In the genomic region with DNA sequence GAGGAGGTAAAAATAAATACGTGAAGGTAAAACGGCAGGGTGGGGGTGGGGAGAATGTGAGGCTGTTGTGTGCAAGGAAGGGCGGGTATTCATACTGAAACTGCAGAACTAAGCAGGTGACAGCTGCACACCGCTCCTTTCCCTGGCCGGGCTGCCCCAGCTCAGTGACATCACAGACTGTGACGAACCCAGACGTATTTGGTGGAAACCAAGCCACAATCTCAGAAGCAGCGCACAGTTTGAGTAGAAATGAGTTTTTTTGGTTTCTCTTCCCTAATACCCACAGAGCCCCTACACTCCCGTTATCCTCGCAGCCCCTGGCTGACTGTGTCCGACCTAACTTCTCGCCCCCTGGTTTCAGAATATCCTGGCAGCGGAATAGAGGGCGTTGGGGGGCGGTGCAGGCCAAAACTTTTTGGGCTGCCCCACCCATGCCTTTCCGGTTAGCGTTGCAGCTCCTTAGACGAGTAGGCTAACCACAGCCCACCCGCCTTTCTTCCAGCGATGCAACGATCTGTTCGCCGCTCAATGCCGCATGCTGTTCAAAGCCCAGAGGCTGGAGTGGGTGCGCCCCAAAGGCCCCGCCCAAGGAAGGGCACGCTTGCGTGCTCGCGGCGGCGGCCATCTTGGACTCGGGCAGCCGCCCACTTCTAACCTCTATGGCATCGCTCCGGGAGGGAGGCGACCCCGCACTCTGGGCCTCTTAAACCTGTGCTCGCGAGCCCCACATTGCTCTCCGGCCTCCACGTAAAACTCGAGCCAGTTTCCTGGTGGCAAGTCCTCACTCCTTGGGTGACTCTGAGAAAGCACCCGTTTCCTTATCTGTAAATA, we compare ENCODE assay signal across 8 cellular contexts. TPM values are rescaled to one million over a fixed set of nuclear protein-coding genes. Genes with fewer than 3 reads are reported as not detected.
DNase-seq lines count a peak whose midpoint lies in the region; ATAC-seq and TF ChIP-seq lines count a peak whose summit lies in the region.

No MANE protein-coding gene starts in this region.

- peak overlapping the region; percentile 90 for H2AFZ ChIP-seq in mammary epithelial cell (ENCODE audit: low read depth, low read length)

- dilution Hi-C loops in mammary epithelial cell (cut with HindIII; ENCODE audit: low sequenced_read_pairs) = loop anchor here (5.0 kb wide), 1 partner anchor 44 kb away; no protein-coding TSS in a partner anchor

- H3K4me2 ChIP-seq in mammary epithelial cell (ENCODE audit: insufficient read depth, low read depth, low read length) = peak overlapping the region; percentile 88

- H3K36me3 ChIP-seq in A673 (ENCODE audit: insufficient read depth, low read length, poor library complexity, severe bottlenecking) (peaks cover 12% of the 10 kb centered on the region), mammary epithelial cell (ENCODE audit: insufficient read depth, low read length) (peaks cover 19% of the 10 kb centered on the region)

- 4% methylated on average over 42 of the region's 44 CpGs for WGBS in mammary epithelial cell (ENCODE audit: low coverage, missing lambda C conversion rate)

- no TSS peak for BruUV-seq in A673 (replicated peaks; lab: Mats Ljungman, UMichigan)
- no TSS peak for BruUV-seq in mammary epithelial cell (replicated peaks; lab: Mats Ljungman, UMichigan)

- H3K9ac ChIP-seq in mammary epithelial cell (ENCODE audit: insufficient read depth, low read length) = peak overlapping the region; percentile 76

- H3K27ac ChIP-seq in A673 (ENCODE audit: low read depth, low read length, poor library complexity, severe bottlenecking) = peak overlapping the region; percentile 75
- peak overlapping the region; percentile 75 for H3K27ac ChIP-seq in mammary epithelial cell (ENCODE audit: insufficient read depth, low read depth, low read length)

- intact Hi-C loops in A673 (cut with micrococcal nuclease; ENCODE audit: unreplicated experiment) (loop anchor here (10.0 kb wide), 1 partner anchor 146 kb away; a partner anchor contains a TSS), mammary epithelial cell (cut with micrococcal nuclease) (loop anchor here (1.0 to 10.0 kb wide), 2 partner anchors 14 to 296 kb away; a partner anchor contains a TSS)

- ATAC-seq in GM18867 (IDR thresholded peaks at IDR 0.05; ENCODE audit: unreplicated experiment) = peak; percentile 75
- peak; percentile 81 for ATAC-seq in HG03066 (IDR thresholded peaks at IDR 0.05; ENCODE audit: low read depth, unreplicated experiment)

- H3K27me3 ChIP-seq in A673 (replicated peaks; ENCODE audit: insufficient read depth, low read depth, low read length, poor library complexity) (no peaks in the 10 kb centered on the region), mammary epithelial cell (ENCODE audit: insufficient read depth, low read length) (no peaks in the 10 kb centered on the region)

- TF ChIP-seq CTCF in A673 (conservative IDR thresholded peaks at IDR 0.05; ENCODE audit: low read depth, low read length) (no peak), WI38 (IDR thresholded peaks at IDR 0.05; ENCODE audit: low read depth, low read length) (no peak), mammary epithelial cell (conservative IDR thresholded peaks at IDR 0.05 in 1 of 2, IDR thresholded peaks at IDR 0.05 in 1 of 2; ENCODE audit: extremely low read depth in 1 of 2, insufficient read depth in 1 of 2, low read depth in 1 of 2, low read length in 2 of 2) (no peak)

- CTCF ChIA-PET in A673 (lab: Charles Lee) (no interaction called here), mammary epithelial cell (lab: Charles Lee; ENCODE audit: low non-redundant PET) (no interaction called here)

- H3K4me1 ChIP-seq in A673 (ENCODE audit: insufficient read depth, low read length, poor library complexity, severe bottlenecking) (peaks cover 18% of the 10 kb centered on the region), mammary epithelial cell (ENCODE audit: insufficient read depth, low read length) (peaks cover 18% of the 10 kb centered on the region)

- in situ Hi-C loops in mammary epithelial cell (cut with MboI; ENCODE audit: low sequenced_read_pairs in 2 of 2) = loop anchor here in 1 of 2 donors (25.0 kb wide), 1 partner anchor 134 kb away; no protein-coding TSS in a partner anchor

- H3K4me3 ChIP-seq in A673 (ENCODE audit: low read depth, low read length, poor library complexity, severe bottlenecking) (peak overlapping the region; percentile 56), WI38 (ENCODE audit: low read depth, low read length) (peak overlapping the region; percentile 61), mammary epithelial cell (replicated peaks in 1 of 3; ENCODE audit: insufficient read depth in 1 of 3, low read depth in 2 of 3, low read length in 3 of 3) (peak overlapping the region; percentile 46 to 57 (median 48))

- peak; percentile 93 for DNase-seq in A673 (ENCODE audit: low spot score)
- peak; percentile 68 for DNase-seq in NCI-H2196 treated with DMSO at 0.1 percent for 48 hours (lab: John Stamatoyannopoulos, UW; ENCODE audit: unreplicated experiment)
- peak; percentile 59 for DNase-seq in mammary epithelial cell
- peak; percentile 82 for DNase-seq in inferior parietal cortex (ENCODE audit: extremely low spot score)
- peak; percentile 86 for DNase-seq in stimulated activated CD4-positive, alpha-beta T cell treated with anti-CD3 and anti-CD28 coated beads, Interleukin-12 subunit alpha, Interleukin-12 subunit beta, amount 100 ng/mL, for 4 hours

- no peaks in the 10 kb centered on the region for H4K20me1 ChIP-seq in mammary epithelial cell (ENCODE audit: insufficient read depth, low read length)

- H3K79me2 ChIP-seq in mammary epithelial cell (ENCODE audit: insufficient read depth, low read length) = peaks cover 17% of the 10 kb centered on the region

- POLR2A ChIA-PET in A673 (lab: Charles Lee; ENCODE audit: low non-redundant PET) = interaction anchor here (0.5 kb wide), 1 partner anchor 137 kb away, joined by 3 read pairs; no protein-coding TSS in a partner anchor

- H3K9me3 ChIP-seq in A673 (ENCODE audit: low read depth, low read length, poor library complexity, severe bottlenecking) (no peaks in the 10 kb centered on the region), mammary epithelial cell (replicated peaks; ENCODE audit: insufficient read depth, low read length) (no peaks in the 10 kb centered on the region)

RNA-seq across cellular contexts. Expression of a gene that starts 9.1 kb away (rescaled TPM):
- total RNA-seq in A673 (2021) (26.4 and 27.1 TPM in 2 replicates), mammary epithelial cell (10 to 100 TPM; 41.0 to 70.6 TPM)
- polyA plus RNA-seq in mammary epithelial cell = 62.0 TPM
- polyA minus RNA-seq in mammary epithelial cell = 81.7 TPM

RNA-seq across cellular contexts. Expression of a gene that starts 50.1 kb away (rescaled TPM):
- total RNA-seq in A673 (2021) (27.8 and 27.9 TPM in 2 replicates), mammary epithelial cell (100 to 1,000 TPM; 125 to 155 TPM)
- 106 TPM for polyA plus RNA-seq in mammary epithelial cell
- polyA minus RNA-seq in mammary epithelial cell = 270 TPM

Comparison
In these comparisons a context has a peak if more than half of its experiments do, and no peak if none do; other contexts are left out.
1. Peak in every context shown above with its lines: DNase-seq, ATAC-seq, H3K4me3 ChIP-seq and H3K27ac ChIP-seq.